ENCODE assay signal across 8 cellular contexts in the genomic region with DNA sequence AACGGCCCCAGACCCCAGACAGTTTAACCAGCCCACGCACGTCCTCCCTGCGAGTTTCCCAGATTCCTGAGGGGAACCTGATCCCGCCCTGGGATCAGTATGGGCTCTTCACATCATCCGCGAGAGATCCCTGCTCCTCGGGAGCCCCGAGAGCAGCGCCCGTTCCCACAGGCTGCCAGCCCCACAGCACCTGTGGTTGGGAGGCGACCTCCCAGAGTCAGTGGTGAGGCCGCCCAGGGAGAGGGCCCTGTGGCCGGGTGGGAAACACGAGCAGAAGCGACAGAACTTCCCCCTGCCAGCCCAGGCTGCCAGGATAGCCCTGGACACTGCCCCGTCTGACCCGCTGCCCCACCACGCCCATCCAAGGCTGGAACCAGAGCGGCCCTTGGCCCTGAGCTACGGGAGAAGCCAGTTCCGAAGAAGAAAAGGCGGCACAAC. TPM values are rescaled to one million over a fixed set of nuclear protein-coding genes. Genes with fewer than 3 reads are reported as not detected.
DNase-seq lines count a peak whose midpoint lies in the region; ATAC-seq and TF ChIP-seq lines count a peak whose summit lies in the region.

No MANE protein-coding gene starts in this region.

- no peaks in the 10 kb centered on the region for H3K79me2 ChIP-seq in HCT116 (ENCODE audit: insufficient read depth, low read length)

- H3K9me2 ChIP-seq in HCT116 (ENCODE audit: insufficient read depth), result no peaks in the 10 kb centered on the region

- DNase-seq in HCT116 (ENCODE audit: low read depth, low spot score) (no peak), Ammon's horn (ENCODE audit: low spot score) (no peak), NCI-H524 (lab: John Stamatoyannopoulos, UW) (no peak)
- DNase-seq in activated T-helper 2 cell treated with anti-CD3 and anti-CD28 coated beads, Interferon-gamma antibody, Interleukin-2, Interleukin-4, amounts not matched to agents 10 μg/mL and 5 μg/mL and 100 μg/mL, durations not matched to agents 14 hours and 24 hours and 36 hours (ENCODE audit: low spot score), result no peak

- ATAC-seq in HCT116, result no peak
- no peak for ATAC-seq in HG03520 (IDR thresholded peaks at IDR 0.05; ENCODE audit: unreplicated experiment)
- ATAC-seq in GM19023 (IDR thresholded peaks at IDR 0.05; ENCODE audit: unreplicated experiment), result no peak

- no peaks in the 10 kb centered on the region for H4K20me1 ChIP-seq in HCT116 (ENCODE audit: insufficient read depth)

- no peak for TF ChIP-seq POLR2A in HCT116 (IDR thresholded peaks at IDR 0.05; ENCODE audit: borderline replicate concordance, extremely low read depth, insufficient read depth, insufficient read length)

- no peaks in the 10 kb centered on the region for H3K27me3 Mint-ChIP-seq in activated T-helper 2 cell treated with anti-CD3 and anti-CD28 coated beads, Interferon-gamma antibody, Interleukin-2, Interleukin-4, amounts not matched to agents 10 μg/mL and 5 μg/mL and 100 μg/mL, durations not matched to agents 14 hours and 24 hours and 36 hours (ENCODE audit: low read depth)

- H3K27me3 ChIP-seq in HCT116 (ENCODE audit: insufficient read depth, low read length) (no peaks in the 10 kb centered on the region), skeletal muscle tissue (ENCODE audit: control insufficient read depth in 3 of 3, insufficient read depth in 3 of 3, low read length in 3 of 3) (peaks cover 0 to 18% (median 0%) of the 10 kb centered on the region in 3 donors)

- no peaks in the 10 kb centered on the region for H3K36me3 Mint-ChIP-seq in activated T-helper 2 cell treated with anti-CD3 and anti-CD28 coated beads, Interferon-gamma antibody, Interleukin-2, Interleukin-4, amounts not matched to agents 10 μg/mL and 5 μg/mL and 100 μg/mL, durations not matched to agents 14 hours and 24 hours and 36 hours (ENCODE audit: low read depth)

- no peak overlapping the region for H3K4me3 ChIP-seq in HCT116 (replicated peaks in 1 of 2; ENCODE audit: low read depth in 1 of 2, low read length in 2 of 2)
- peak overlapping the region; percentile 53 for H3K4me3 ChIP-seq in iPS-18c (ENCODE audit: insufficient read depth, low read depth, low read length)
- peak overlapping the region in 2 of 3 donors; percentile 49 to 50 for H3K4me3 ChIP-seq in skeletal muscle tissue (ENCODE audit: low read length in 3 of 3)

- POLR2A ChIA-PET in HCT116 (lab: Charles Lee), result no interaction called here

- peak overlapping the region; percentile 98 for H3K27ac Mint-ChIP-seq in activated T-helper 2 cell treated with anti-CD3 and anti-CD28 coated beads, Interferon-gamma antibody, Interleukin-2, Interleukin-4, amounts not matched to agents 10 μg/mL and 5 μg/mL and 100 μg/mL, durations not matched to agents 14 hours and 24 hours and 36 hours

- H3K36me3 ChIP-seq in HCT116 (ENCODE audit: control insufficient read depth in 1 of 2, insufficient read depth in 2 of 2, low read length in 2 of 2), result no peaks in the 10 kb centered on the region
- H3K36me3 ChIP-seq in skeletal muscle tissue (ENCODE audit: control insufficient read depth in 3 of 3, insufficient read depth in 3 of 3, low read length in 3 of 3), result no peaks in the 10 kb centered on the region

- CTCF ChIA-PET in HCT116 (lab: Charles Lee), result no interaction called here

- H3K4me1 ChIP-seq in HCT116 (ENCODE audit: control insufficient read depth in 1 of 2, insufficient read depth in 2 of 2, low read length in 2 of 2), result peaks cover 12 to 19% of the 10 kb centered on the region in 2 experiments
- H3K4me1 ChIP-seq in skeletal muscle tissue (ENCODE audit: control insufficient read depth in 3 of 3, insufficient read depth in 3 of 3, low read length in 3 of 3), result peaks cover 72 to 86% (median 82%) of the 10 kb centered on the region in 3 donors

- H3K4me3 Mint-ChIP-seq in activated T-helper 2 cell treated with anti-CD3 and anti-CD28 coated beads, Interferon-gamma antibody, Interleukin-2, Interleukin-4, amounts not matched to agents 10 μg/mL and 5 μg/mL and 100 μg/mL, durations not matched to agents 14 hours and 24 hours and 36 hours (ENCODE audit: low read depth), result no peak overlapping the region

- RAD21 ChIA-PET in HCT116 (lab: Charles Lee; ENCODE audit: low non-redundant PET in 1 of 2, low total read pairs in 2 of 2, uncharacterized antibody in 2 of 2, unreplicated experiment in 2 of 2), result no interaction called here

- no peaks in the 10 kb centered on the region for H3K9me3 ChIP-seq in HCT116 (ENCODE audit: control insufficient read depth in 1 of 2, insufficient read depth in 1 of 2, low read depth in 1 of 2, low read length in 2 of 2)
- H3K9me3 ChIP-seq in iPS-18c (ENCODE audit: control insufficient read depth, insufficient read depth, low read length), result no peaks in the 10 kb centered on the region
- H3K9me3 ChIP-seq in skeletal muscle tissue (ENCODE audit: control insufficient read depth in 3 of 3, low read length in 3 of 3), result no peaks in the 10 kb centered on the region

- no peaks in the 10 kb centered on the region for H3K9me3 Mint-ChIP-seq in activated T-helper 2 cell treated with anti-CD3 and anti-CD28 coated beads, Interferon-gamma antibody, Interleukin-2, Interleukin-4, amounts not matched to agents 10 μg/mL and 5 μg/mL and 100 μg/mL, durations not matched to agents 14 hours and 24 hours and 36 hours

- H3K4me2 ChIP-seq in HCT116 (ENCODE audit: low read length), result peak overlapping the region; percentile 65

- H3K4me1 Mint-ChIP-seq in activated T-helper 2 cell treated with anti-CD3 and anti-CD28 coated beads, Interferon-gamma antibody, Interleukin-2, Interleukin-4, amounts not matched to agents 10 μg/mL and 5 μg/mL and 100 μg/mL, durations not matched to agents 14 hours and 24 hours and 36 hours (ENCODE audit: low read depth), result peaks cover 12% of the 10 kb centered on the region

- intact Hi-C loops in HCT116 (cut with micrococcal nuclease), result no loop called here
- intact Hi-C loops in activated T-helper 2 cell treated with anti-CD3 and anti-CD28 coated beads, Interferon-gamma antibody, Interleukin-2, Interleukin-4, amounts not matched to agents 10 μg/mL and 5 μg/mL and 100 μg/mL, durations not matched to agents 14 hours and 24 hours and 36 hours (cut with micrococcal nuclease), result no loop called here

- no peak overlapping the region for H2AFZ ChIP-seq in HCT116 (ENCODE audit: low read depth, low read length, poor library complexity, severe bottlenecking)

- H3K9ac ChIP-seq in HCT116 (ENCODE audit: low read length), result no peak overlapping the region
- H3K9ac ChIP-seq in skeletal muscle tissue (ENCODE audit: low read depth in 1 of 3, low read length in 3 of 3), result peak overlapping the region; percentile 51 to 79 (median 69)

- BruUV-seq in HCT116 (replicated peaks; lab: Mats Ljungman, UMichigan), result no TSS peak

- no peak for TF ChIP-seq CTCF in HCT116 (IDR thresholded peaks at IDR 0.05 in 2 of 3, conservative IDR thresholded peaks at IDR 0.05 in 1 of 3; ENCODE audit: borderline replicate concordance in 1 of 3, insufficient read depth in 1 of 3, low read depth in 2 of 3, low read length in 2 of 3)

- H3K27ac ChIP-seq in HCT116 (ENCODE audit: low read depth, low read length) (peak overlapping the region; percentile 10; the same call in 1 of the 2 replicates), skeletal muscle tissue (ENCODE audit: low read depth, low read length) (peak overlapping the region; percentile 90)

- TF ChIP-seq RAD21 in HCT116 (IDR thresholded peaks at IDR 0.05; ENCODE audit: low read depth), result no peak

TF ChIP-seq in HCT116, 20 proteins besides CTCF, POLR2A, EP300 and RAD21:
- no peak for TF ChIP-seq SIN3A (IDR thresholded peaks at IDR 0.05; ENCODE audit: low read depth)
- TF ChIP-seq JUND (IDR thresholded peaks at IDR 0.05), result no peak

RNA-seq across cellular contexts. Expression of a gene that starts 32.8 kb away (rescaled TPM):
- total RNA-seq in HCT116 (2021; ENCODE audit: unreplicated experiment) (24.6 TPM), skeletal muscle tissue (30.3 TPM)
- 29.9 and 31.8 TPM in 2 replicates for polyA plus RNA-seq in HCT116 (2012)
- 19.1 and 23.1 TPM in 2 replicates for total RNA-seq in activated T-helper 2 cell treated with anti-CD3 and anti-CD28 coated beads, Interferon-gamma antibody, Interleukin-2, Interleukin-4, amounts not matched to agents 10 μg/mL and 5 μg/mL and 100 μg/mL, durations not matched to agents 14 hours and 24 hours and 36 hours

RNA-seq across cellular contexts. Expression of a gene that starts 34.8 kb away (rescaled TPM):
- total RNA-seq in HCT116 (2021; ENCODE audit: unreplicated experiment) (not detected), skeletal muscle tissue (1.0 TPM)
- not detected in 2 replicates for polyA plus RNA-seq in HCT116 (2012)
- not detected in 2 replicates for total RNA-seq in activated T-helper 2 cell treated with anti-CD3 and anti-CD28 coated beads, Interferon-gamma antibody, Interleukin-2, Interleukin-4, amounts not matched to agents 10 μg/mL and 5 μg/mL and 100 μg/mL, durations not matched to agents 14 hours and 24 hours and 36 hours

Comparison
In these comparisons a context has a peak if more than half of its experiments do, and no peak if none do; other contexts are left out.
1. H3K4me3 ChIP-seq: peak in iPS-18c (single experiment) and skeletal muscle tissue (2 of 3); none in HCT116 (0 of 2).